Comparison of ENCODE assay signal across 24 cellular contexts in the genomic region with DNA sequence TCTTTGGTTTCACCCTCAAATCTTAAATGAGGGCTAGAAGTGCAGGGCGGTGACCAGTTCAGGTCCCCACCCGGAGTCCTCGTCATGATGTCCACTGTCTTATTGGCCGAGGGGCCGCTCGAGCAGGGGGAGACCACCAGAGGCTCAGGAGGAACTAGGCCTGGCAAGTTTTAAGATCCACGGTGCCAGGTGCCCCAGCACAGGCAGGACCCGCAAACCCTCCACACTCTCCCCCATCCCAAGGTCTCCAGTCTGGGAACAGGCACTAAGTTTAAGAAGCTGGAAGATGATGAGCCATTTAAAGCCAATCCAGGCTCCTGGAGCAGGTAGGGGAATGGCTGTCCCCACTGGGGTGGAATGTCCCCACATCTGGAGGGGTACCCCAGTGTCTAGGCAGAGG. TPM values are rescaled to one million over a fixed set of nuclear protein-coding genes. Genes with fewer than 3 reads are reported as not detected.
A peak's percentile ranks its signal among the peaks of the same experiment; 100 is the strongest.
DNase-seq lines count a peak whose midpoint lies in the region; ATAC-seq, FAIRE-seq and TF ChIP-seq lines count a peak whose summit lies in the region.
"Had no signal": no experiment of that assay in that cellular context is flagged by ENCODE, and none has a peak within 500 bp of the region (broad histone marks: within the 10 kb centered on the region; RNA-seq: fewer than 3 reads in every experiment).

No MANE protein-coding gene starts in this region.

- H3K4me3 Mint-ChIP-seq in activated naive CD8-positive, alpha-beta T cell treated with anti-CD3 and anti-CD28 coated beads, Interleukin-2, amount 10 ng/mL, durations not matched to agents 7 days and 5 days = no peak overlapping the region
- no peak overlapping the region for H3K4me3 Mint-ChIP-seq in activated naive CD8-positive, alpha-beta T cell treated with anti-CD3 and anti-CD28 coated beads for 36 hours
- H3K4me3 Mint-ChIP-seq in type B pancreatic cell = peak overlapping the region; percentile 22

- no peak overlapping the region for H3K27ac Mint-ChIP-seq in activated naive CD8-positive, alpha-beta T cell treated with anti-CD3 and anti-CD28 coated beads, Interleukin-2, amount 10 ng/mL, durations not matched to agents 7 days and 5 days
- H3K27ac Mint-ChIP-seq in activated naive CD8-positive, alpha-beta T cell treated with anti-CD3 and anti-CD28 coated beads for 36 hours = no peak overlapping the region
- H3K27ac Mint-ChIP-seq in type B pancreatic cell = no peak overlapping the region

- H3K27me3 ChIP-seq in H7 (ENCODE audit: control insufficient read depth, insufficient read depth, low read length) = peaks cover 94% of the 10 kb centered on the region

- H3K4me1 Mint-ChIP-seq in activated naive CD8-positive, alpha-beta T cell treated with anti-CD3 and anti-CD28 coated beads, Interleukin-2, amount 10 ng/mL, durations not matched to agents 7 days and 5 days = peaks cover 20% of the 10 kb centered on the region
- H3K4me1 Mint-ChIP-seq in activated naive CD8-positive, alpha-beta T cell treated with anti-CD3 and anti-CD28 coated beads for 36 hours = peaks cover 15% of the 10 kb centered on the region
- peaks cover 24% of the 10 kb centered on the region for H3K4me1 Mint-ChIP-seq in type B pancreatic cell (ENCODE audit: unreplicated experiment)

- H3K36me3 Mint-ChIP-seq in activated naive CD8-positive, alpha-beta T cell treated with anti-CD3 and anti-CD28 coated beads, Interleukin-2, amount 10 ng/mL, durations not matched to agents 7 days and 5 days = peaks cover 3% of the 10 kb centered on the region
- no peaks in the 10 kb centered on the region for H3K36me3 Mint-ChIP-seq in activated naive CD8-positive, alpha-beta T cell treated with anti-CD3 and anti-CD28 coated beads for 36 hours
- H3K36me3 Mint-ChIP-seq in type B pancreatic cell = peaks cover 3% of the 10 kb centered on the region

- no peaks in the 10 kb centered on the region for H3K36me3 ChIP-seq in H7 (replicated peaks; ENCODE audit: control insufficient read depth, insufficient read depth, low read length)
- H3K36me3 ChIP-seq in kidney (ENCODE audit: control insufficient read depth in 1 of 2, insufficient read depth in 2 of 2, low read length in 2 of 2) = no peaks in the 10 kb centered on the region

- H3K9me3 Mint-ChIP-seq in activated naive CD8-positive, alpha-beta T cell treated with anti-CD3 and anti-CD28 coated beads, Interleukin-2, amount 10 ng/mL, durations not matched to agents 7 days and 5 days = no peaks in the 10 kb centered on the region
- H3K9me3 Mint-ChIP-seq in activated naive CD8-positive, alpha-beta T cell treated with anti-CD3 and anti-CD28 coated beads for 36 hours = no peaks in the 10 kb centered on the region
- H3K9me3 Mint-ChIP-seq in type B pancreatic cell = no peaks in the 10 kb centered on the region

- no peak overlapping the region for H3K9ac ChIP-seq in kidney (ENCODE audit: low read length in 2 of 2)

- intact Hi-C loops in kidney (cut with DNase I) = loop anchor here (10.0 kb wide), 1 partner anchor 426 kb away; no protein-coding TSS in a partner anchor

- DNase-seq in activated naive CD8-positive, alpha-beta T cell treated with anti-CD3 and anti-CD28 coated beads, Interleukin-2, amount 10 ng/mL, durations not matched to agents 7 days and 5 days = peak; percentile 21
- DNase-seq in activated naive CD8-positive, alpha-beta T cell treated with anti-CD3 and anti-CD28 coated beads for 36 hours = no peak
- DNase-seq in H7 = peak; percentile 24
- DNase-seq in kidney = peak; percentile 40
- DNase-seq in type B pancreatic cell (ENCODE audit: extremely low spot score, unreplicated experiment) = no peak
- DNase-seq: DMS79, GOT3, Kasumi-1, NCI-H1694, NCI-H2081, NCI-H2171, NCI-H526, OCI-M1, Right ventricle myocardium superior had no signal

- no peak overlapping the region for H3K27ac ChIP-seq in kidney (ENCODE audit: low read depth in 2 of 2, low read length in 2 of 2)
- H3K27ac ChIP-seq: C4-2B had no signal

- ATAC-seq in activated naive CD8-positive, alpha-beta T cell treated with anti-CD3 and anti-CD28 coated beads, Interleukin-2, amount 10 ng/mL, durations not matched to agents 7 days and 5 days (ENCODE audit: low read depth) = no peak
- ATAC-seq in HG03108 (IDR thresholded peaks at IDR 0.05; ENCODE audit: unreplicated experiment) = no peak
- no peak for ATAC-seq in GM19463 (IDR thresholded peaks at IDR 0.05; ENCODE audit: unreplicated experiment)
- no peak for ATAC-seq in HG03469 (IDR thresholded peaks at IDR 0.05; ENCODE audit: unreplicated experiment)
- ATAC-seq: GM12878 had no signal

- TF ChIP-seq CTCF in kidney (IDR thresholded peaks at IDR 0.05; ENCODE audit: borderline replicate concordance, extremely low read depth, insufficient read depth) (no peak), type B pancreatic cell (conservative IDR thresholded peaks at IDR 0.05) (no peak)

- peaks cover under 1 to 13% of the 10 kb centered on the region in 2 donors for H3K4me1 ChIP-seq in kidney (ENCODE audit: control insufficient read depth in 1 of 2, insufficient read depth in 1 of 2, low read depth in 1 of 2, low read length in 2 of 2)

- peaks cover 71% of the 10 kb centered on the region for H3K27me3 Mint-ChIP-seq in activated naive CD8-positive, alpha-beta T cell treated with anti-CD3 and anti-CD28 coated beads, Interleukin-2, amount 10 ng/mL, durations not matched to agents 7 days and 5 days
- H3K27me3 Mint-ChIP-seq in activated naive CD8-positive, alpha-beta T cell treated with anti-CD3 and anti-CD28 coated beads for 36 hours = peaks cover 70% of the 10 kb centered on the region
- peaks cover 76% of the 10 kb centered on the region for H3K27me3 Mint-ChIP-seq in type B pancreatic cell

- no peaks in the 10 kb centered on the region for H3K9me3 ChIP-seq in kidney (ENCODE audit: control insufficient read depth in 1 of 2, low read length in 2 of 2)

- H3K4me3 ChIP-seq in H7 (ENCODE audit: insufficient read depth, low read depth, low read length) (no peak overlapping the region), kidney (ENCODE audit: low read length in 2 of 2) (no peak overlapping the region)
- H3K4me3 ChIP-seq: GM12878 had no signal

- FAIRE-seq in kidney (lab: Jason Lieb, UNC) = no peak
- FAIRE-seq: GM12878, RCC 7860 had no signal

- POLR2A ChIA-PET in activated naive CD8-positive, alpha-beta T cell treated with anti-CD3 and anti-CD28 coated beads, Interleukin-2, amount 10 ng/mL, durations not matched to agents 7 days and 5 days (lab: Charles Lee) = no interaction called here

RNA-seq across cellular contexts. Expression of gene DLX3, which starts 4.1 kb away (rescaled TPM):
- not detected for total RNA-seq in activated naive CD8-positive, alpha-beta T cell treated with anti-CD3 and anti-CD28 coated beads, Interleukin-2, amount 10 ng/mL, durations not matched to agents 7 days and 5 days
- under 1 TPM; 0.16 to 0.19 TPM for total RNA-seq in activated naive CD8-positive, alpha-beta T cell treated with anti-CD3 and anti-CD28 coated beads for 36 hours
- not detected in 2 replicates for total RNA-seq in H7 (2014; rRNA removed; shearing (Covaris generic))
- total RNA-seq in kidney = 0.41 TPM
- polyA plus RNA-seq in kidney (ENCODE audit: insufficient read depth, low read depth, low replicate concordance) = 0.47 TPM
- 15.9 and 16.7 TPM in 2 replicates for total RNA-seq in type B pancreatic cell (ENCODE audit: low replicate concordance)
- total RNA-seq: A172, GM12878, MCF 10A, Right ventricle myocardium superior, SK-MEL-5 had no signal
- polyA plus RNA-seq: AG04450, GM12878 had no signal

RNA-seq across cellular contexts. Expression of gene DLX4, which starts 21.9 kb away (rescaled TPM):
- total RNA-seq in activated naive CD8-positive, alpha-beta T cell treated with anti-CD3 and anti-CD28 coated beads, Interleukin-2, amount 10 ng/mL, durations not matched to agents 7 days and 5 days = under 1 TPM; 0.60 to 0.69 TPM
- under 1 TPM; 0.62 to 0.70 TPM for total RNA-seq in activated naive CD8-positive, alpha-beta T cell treated with anti-CD3 and anti-CD28 coated beads for 36 hours
- 1.0 and 1.1 TPM in 2 replicates for total RNA-seq in H7 (2014; rRNA removed; shearing (Covaris generic))
- 0.44 TPM for total RNA-seq in kidney
- polyA plus RNA-seq in kidney (ENCODE audit: insufficient read depth, low read depth, low replicate concordance) = not detected
- total RNA-seq in type B pancreatic cell (ENCODE audit: low replicate concordance) = 3.1 and 10.4 TPM in 2 replicates
- total RNA-seq: Right ventricle myocardium superior had no signal

Comparison
In these comparisons a context has a peak if more than half of its experiments do, and no peak if none do; other contexts are left out.
1. DNase-seq: peak in activated naive CD8-positive, alpha-beta T cell treated with anti-CD3 and anti-CD28 coated beads, Interleukin-2, amount 10 ng/mL, durations not matched to agents 7 days and 5 days (single experiment), H7 (single experiment) and kidney (single experiment); none in activated naive CD8-positive, alpha-beta T cell treated with anti-CD3 and anti-CD28 coated beads for 36 hours (single experiment) and type B pancreatic cell (single experiment).
2. RNA of gene DLX3, which starts 4.1 kb away (total RNA-seq): 15.9 to 16.7 TPM in type B pancreatic cell; 0.41 TPM in kidney (single experiment), 0.16 to 0.19 TPM in activated naive CD8-positive, alpha-beta T cell treated with anti-CD3 and anti-CD28 coated beads for 36 hours, not detected in activated naive CD8-positive, alpha-beta T cell treated with anti-CD3 and anti-CD28 coated beads, Interleukin-2, amount 10 ng/mL, durations not matched to agents 7 days and 5 days and not detected in H7; every median in the first group is over 10 times any median in the second.